Comparison of ENCODE assay signal across 37 cellular contexts in the genomic region with DNA sequence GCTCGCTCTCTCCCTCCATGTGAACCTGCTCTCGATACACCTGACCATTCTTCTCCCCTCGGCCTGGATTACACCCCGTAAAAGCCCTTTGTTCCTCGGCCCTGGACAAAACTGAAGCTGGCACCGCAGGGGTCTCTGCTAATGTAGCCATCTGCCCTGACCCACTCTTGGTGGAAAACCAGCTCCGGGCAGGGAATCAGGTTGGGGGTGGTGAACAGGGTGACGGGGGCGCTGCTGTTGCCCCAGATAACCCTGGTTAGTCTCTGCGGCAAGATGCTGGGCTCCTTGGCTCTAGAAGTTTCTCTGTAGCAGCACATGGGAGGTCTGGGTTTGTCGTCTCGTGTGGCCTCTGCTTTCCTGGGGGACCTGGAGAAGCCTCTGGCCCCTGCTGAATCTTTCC.
"Had no signal": no experiment of that assay in that cellular context is flagged by ENCODE, and none has a peak within 500 bp of the region (broad histone marks: within the 10 kb centered on the region; RNA-seq: fewer than 3 reads in every experiment).

No MANE protein-coding gene starts in this region.

- H3K36me3 Mint-ChIP-seq: activated CD4-positive, alpha-beta memory T cell treated with anti-CD3 and anti-CD28 coated beads for 36 hours; activated naive CD8-positive, alpha-beta T cell treated with anti-CD3 and anti-CD28 coated beads for 36 hours; T-cell had no signal

- DNase-seq: activated B cell treated with CpG ODN at 0.5 μM for 24 hours; activated CD4-positive, alpha-beta memory T cell treated with anti-CD3 and anti-CD28 coated beads for 36 hours; activated CD4-positive, alpha-beta T cell treated with anti-CD3 and anti-CD28 coated beads for 4 hours; activated CD4-positive, alpha-beta T cell treated with anti-CD3 and anti-CD28 coated beads, Interleukin-2, amount 50 U/mL, for 1 hour; activated CD4-positive, CD25-positive, alpha-beta regulatory T cell treated with anti-CD3 and anti-CD28 coated beads, Interleukin-2, amount 50 U/mL, for 72 hours; activated CD8-positive, alpha-beta memory T cell treated with anti-CD3 and anti-CD28 coated beads, Interleukin-2, amount 50 U/mL, for 4 hours; activated effector memory CD4-positive, alpha-beta T cell treated with Interleukin-2 at 50 U/mL for 16 hours; activated naive CD4-positive, alpha-beta T cell treated with anti-CD3 and anti-CD28 coated beads, Interleukin-2, amount 50 U/mL, for 16 hours; activated naive CD8-positive, alpha-beta T cell treated with anti-CD3 and anti-CD28 coated beads for 36 hours; activated T-cell treated with anti-CD3 and anti-CD28 coated beads for 4 hours; activated T-cell treated with anti-CD3 and anti-CD28 coated beads, Interleukin-2, amount 50 U/mL, for 4 hours; amniotic stem cell; cerebellar nuclear complex; MM.1S; MV-4-11; NCI-H1092; NCI-H146; NCI-H187; NCI-H2029 treated with DMSO at 0.1 percent for 48 hours; NCI-H2107; NCI-H2171; NCI-H510A; NCI-H526; NCI-H748 treated with DMSO at 0.1 percent for 48 hours; NK-92 treated with Interleukin-12 subunit alpha and Interleukin-12 subunit beta, amount 100 ng/mL, for 24 hours; PC-3; RPMI8226; SIG-M5; T-cell; T-helper 17 cell; T-helper 9 cell had no signal

- H3K4me1 Mint-ChIP-seq: activated B cell treated with CpG ODN at 0.5 μM for 24 hours had no signal

- H3K4me1 ChIP-seq: breast epithelium, Peyer's patch had no signal

- H3K9me3 Mint-ChIP-seq: activated B cell treated with CpG ODN at 0.5 μM for 24 hours; activated CD4-positive, alpha-beta memory T cell treated with anti-CD3 and anti-CD28 coated beads for 36 hours; activated naive CD8-positive, alpha-beta T cell treated with anti-CD3 and anti-CD28 coated beads for 36 hours; activated T-cell treated with anti-CD3 and anti-CD28 coated beads, Interleukin-2, amount 50 U/mL, for 4 hours; activated T-helper 1 cell treated with anti-CD3 and anti-CD28 coated beads, Interleukin-12 subunit alpha, Interleukin-12 subunit beta, Interleukin-2, Interleukin-4 antibody, amounts not matched to agents 30 ng/mL and 10 ng/mL and 1 ng/mL, durations not matched to agents 14 hours and 24 hours and 36 hours; T-cell had no signal

- H3K9ac ChIP-seq: KMS-11 had no signal

- H3K27me3 ChIP-seq: Peyer's patch had no signal

- H3K4me3 Mint-ChIP-seq: activated B cell treated with CpG ODN at 0.5 μM for 24 hours; activated CD4-positive, alpha-beta memory T cell treated with anti-CD3 and anti-CD28 coated beads for 36 hours; activated naive CD8-positive, alpha-beta T cell treated with anti-CD3 and anti-CD28 coated beads for 36 hours; activated T-cell treated with anti-CD3 and anti-CD28 coated beads, Interleukin-2, amount 50 U/mL, for 4 hours; activated T-helper 1 cell treated with anti-CD3 and anti-CD28 coated beads, Interleukin-12 subunit alpha, Interleukin-12 subunit beta, Interleukin-2, Interleukin-4 antibody, amounts not matched to agents 30 ng/mL and 10 ng/mL and 1 ng/mL, durations not matched to agents 14 hours and 24 hours and 36 hours; T-cell; T-helper 17 cell had no signal

- H3K27ac ChIP-seq: breast epithelium, KMS-11, Peyer's patch, VCaP had no signal

- H3K36me3 ChIP-seq: breast epithelium, Peyer's patch had no signal

- H3K27ac Mint-ChIP-seq: activated B cell treated with CpG ODN at 0.5 μM for 24 hours; activated CD4-positive, alpha-beta memory T cell treated with anti-CD3 and anti-CD28 coated beads for 36 hours; activated naive CD8-positive, alpha-beta T cell treated with anti-CD3 and anti-CD28 coated beads for 36 hours; activated T-helper 1 cell treated with anti-CD3 and anti-CD28 coated beads, Interleukin-12 subunit alpha, Interleukin-12 subunit beta, Interleukin-2, Interleukin-4 antibody, amounts not matched to agents 30 ng/mL and 10 ng/mL and 1 ng/mL, durations not matched to agents 14 hours and 24 hours and 36 hours; T-cell; T-helper 17 cell had no signal

- H3K4me2 ChIP-seq: KMS-11 had no signal

- H3K9me3 ChIP-seq: breast epithelium, Peyer's patch had no signal

- ATAC-seq: activated T-cell treated with anti-CD3 and anti-CD28 coated beads, Interleukin-2, amount 50 U/mL, for 4 hours; PC-3; SK-N-SH treated with all-trans-retinoic acid at 6 μM for 48 hours; T-cell; T-helper 17 cell had no signal

- H3K4me3 ChIP-seq: breast epithelium, Peyer's patch had no signal
